Comparison of ENCODE assay signal across 8 cellular contexts in the genomic region with DNA sequence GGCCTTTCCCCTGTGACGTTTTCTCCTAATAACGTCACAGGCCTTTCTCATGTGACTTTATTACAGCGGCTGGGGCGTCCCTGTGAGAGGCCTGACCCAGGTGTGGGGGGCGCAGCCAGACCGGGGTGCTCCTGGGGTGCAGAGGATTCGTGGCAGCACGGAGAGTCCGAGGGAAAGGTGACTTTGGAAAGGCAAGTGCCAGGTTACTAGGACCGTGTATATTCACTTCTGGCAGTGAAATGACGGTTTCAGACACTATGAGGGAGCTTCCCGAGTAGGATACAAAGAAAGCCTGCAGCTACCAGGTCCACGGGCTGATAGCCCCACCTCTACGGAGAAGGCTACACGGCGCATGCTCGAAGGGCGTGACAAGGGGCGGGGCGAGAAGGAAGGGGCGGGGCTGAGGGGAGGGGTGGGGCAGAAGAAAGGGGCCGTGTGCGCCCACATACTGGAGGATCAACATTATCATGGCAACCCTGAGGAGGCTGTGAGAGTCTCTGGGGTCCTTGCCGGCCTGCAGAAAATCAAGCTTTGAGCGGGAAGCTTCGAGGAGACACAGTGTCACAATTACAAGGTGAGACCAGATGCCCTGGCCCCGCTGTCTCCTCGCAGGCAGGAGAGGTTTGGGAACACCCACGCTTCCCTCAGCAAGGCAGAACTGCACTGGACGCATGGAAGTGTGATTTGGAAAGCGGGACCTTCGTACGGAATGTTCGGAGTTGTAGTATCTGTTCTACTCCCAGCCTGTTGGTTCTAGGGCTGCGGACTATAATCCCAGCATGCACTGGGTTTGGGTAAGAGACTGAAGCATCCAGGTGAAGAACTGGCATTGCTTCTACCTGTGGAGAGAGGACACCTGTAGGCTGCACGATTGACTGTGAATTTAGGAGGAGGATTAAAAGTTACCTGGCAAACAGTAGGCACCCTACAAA. TPM values are rescaled to one million over a fixed set of nuclear protein-coding genes. Genes with fewer than 3 reads are reported as not detected.
A peak's percentile ranks its signal among the peaks of the same experiment; 100 is the strongest.
DNase-seq lines count a peak whose midpoint lies in the region; TF ChIP-seq lines count a peak whose summit lies in the region.

No MANE protein-coding gene starts in this region.

- H3K4me3 ChIP-seq in GM23248 (peak overlapping the region; percentile 72), stomach smooth muscle (ENCODE audit: low read length in 2 of 2) (peak overlapping the region; percentile 70 to 77)

- peak overlapping the region; percentile 95 for H2AFZ ChIP-seq in GM23248

- H3K4me3 Mint-ChIP-seq in Calu3 (ENCODE audit: low read depth, unreplicated experiment) (peak overlapping the region; percentile 69), nephron (peak overlapping the region; percentile 67 to 70 (median 69)), glutamatergic neuron (ENCODE audit: unreplicated experiment) (no peak overlapping the region)

- TF ChIP-seq CTCF in Calu3 (IDR thresholded peaks at IDR 0.05; ENCODE audit: unreplicated experiment) = no peak
- TF ChIP-seq CTCF in nephron (IDR thresholded peaks at IDR 0.05; ENCODE audit: unreplicated experiment in 3 of 3) = no peak
- no peak for TF ChIP-seq CTCF in glutamatergic neuron (IDR thresholded peaks at IDR 0.05; ENCODE audit: partially characterized antibody, unreplicated experiment)

- H3K36me3 ChIP-seq in GM23248 (ENCODE audit: low read depth) (no peaks in the 10 kb centered on the region), stomach smooth muscle (ENCODE audit: control insufficient read depth in 2 of 2, insufficient read depth in 2 of 2, low read length in 2 of 2) (no peaks in the 10 kb centered on the region)

- H3K79me2 ChIP-seq in GM23248 (ENCODE audit: insufficient read depth) = no peaks in the 10 kb centered on the region

- BruUV-seq in Calu3 (replicated peaks; lab: Mats Ljungman, UMichigan) = no TSS peak

- peak overlapping the region; percentile 62; the same call in 1 of the 2 replicates for H3K9ac ChIP-seq in GM23248
- H3K9ac ChIP-seq in stomach smooth muscle (ENCODE audit: low read length in 2 of 2) = peak overlapping the region in 1 of 2 donors; percentile 55

- no peaks in the 10 kb centered on the region for H3K36me3 Mint-ChIP-seq in Calu3 (ENCODE audit: insufficient read depth, unreplicated experiment)
- H3K36me3 Mint-ChIP-seq in nephron (ENCODE audit: low read depth) = no peaks in the 10 kb centered on the region
- no peaks in the 10 kb centered on the region for H3K36me3 Mint-ChIP-seq in glutamatergic neuron (ENCODE audit: unreplicated experiment)

- CTCF ChIA-PET in Calu3 (lab: Charles Lee) = no interaction called here

- intact Hi-C loops in Calu3 (cut with micrococcal nuclease; ENCODE audit: unreplicated experiment) = no loop called here

- H3K27me3 Mint-ChIP-seq in Calu3 (ENCODE audit: unreplicated experiment) (no peaks in the 10 kb centered on the region), nephron (ENCODE audit: low read depth) (no peaks in the 10 kb centered on the region), glutamatergic neuron (ENCODE audit: unreplicated experiment) (no peaks in the 10 kb centered on the region)

- peak overlapping the region; percentile 78 for H3K4me2 ChIP-seq in GM23248 (ENCODE audit: unreplicated experiment)

- no peaks in the 10 kb centered on the region for H3K9me2 ChIP-seq in GM23248 (ENCODE audit: insufficient read depth)

- no peak overlapping the region for H3K27ac ChIP-seq in GM23248
- H3K27ac ChIP-seq in stomach smooth muscle (ENCODE audit: low read length) = no peak overlapping the region

- H3K4me1 ChIP-seq in GM23248 (ENCODE audit: insufficient read depth) (no peaks in the 10 kb centered on the region), stomach smooth muscle (ENCODE audit: control insufficient read depth, insufficient read depth, low read length) (peaks cover 3% of the 10 kb centered on the region)

- no peaks in the 10 kb centered on the region for H3K27me3 ChIP-seq in GM23248 (replicated peaks; ENCODE audit: insufficient read depth)
- H3K27me3 ChIP-seq in stomach smooth muscle (ENCODE audit: control insufficient read depth in 1 of 2, insufficient read depth in 2 of 2, low read length in 2 of 2) = no peaks in the 10 kb centered on the region

- H3K27ac Mint-ChIP-seq in Calu3 (ENCODE audit: unreplicated experiment) (no peak overlapping the region), nephron (peak overlapping the region in 1 of 3 experiments; percentile 26), glutamatergic neuron (ENCODE audit: unreplicated experiment) (no peak overlapping the region)

- H3F3A ChIP-seq in GM23248 (ENCODE audit: insufficient read depth) = no peaks in the 10 kb centered on the region

- TF ChIP-seq POLR2A in erythroblast (IDR thresholded peaks at IDR 0.05; ENCODE audit: low read length) = no peak

- DNase-seq in Calu3 = peak; percentile 23
- DNase-seq in GM23248 = peak; percentile 66
- peak; percentile 17 for DNase-seq in NCI-H2196 (lab: John Stamatoyannopoulos, UW; ENCODE audit: unreplicated experiment)
- DNase-seq in activated CD8-positive, alpha-beta memory T cell treated with anti-CD3 and anti-CD28 coated beads, Interleukin-2, amount 50 U/mL, for 4 hours = peak; percentile 46
- DNase-seq in erythroblast (lab: John Stamatoyannopoulos, UW) = peak; percentile 50 to 54
- no peak for DNase-seq in glutamatergic neuron

- H3K4me1 Mint-ChIP-seq in Calu3 (ENCODE audit: low read depth, unreplicated experiment) (no peaks in the 10 kb centered on the region), nephron (no peaks in the 10 kb centered on the region), glutamatergic neuron (ENCODE audit: low read depth, unreplicated experiment) (no peaks in the 10 kb centered on the region)

- H3K9me3 ChIP-seq in GM23248 (ENCODE audit: low read depth) = no peaks in the 10 kb centered on the region
- no peaks in the 10 kb centered on the region for H3K9me3 ChIP-seq in stomach smooth muscle (ENCODE audit: control insufficient read depth in 2 of 2, low read length in 2 of 2)

- in situ Hi-C loops in GM23248 (cut with MboI) = no loop called here

- 45 to 51% methylated on average over 31 to 36 of the region's 36 CpGs for WGBS in GM23248 (ENCODE audit: low coverage in 1 of 2, low lambda C conversion rate in 2 of 2, missing lambda C conversion rate in 2 of 2), 2 experiments

- H3K9me3 Mint-ChIP-seq in Calu3 (ENCODE audit: low read depth, unreplicated experiment) (no peaks in the 10 kb centered on the region), nephron (no peaks in the 10 kb centered on the region), glutamatergic neuron (ENCODE audit: unreplicated experiment) (no peaks in the 10 kb centered on the region)

- H4K20me1 ChIP-seq in GM23248 (ENCODE audit: insufficient read depth) = no peaks in the 10 kb centered on the region

RNA-seq across cellular contexts. Expression of a gene that starts 54.4 kb away (rescaled TPM):
- 6.6 and 7.3 TPM in 2 replicates for total RNA-seq in Calu3 (2022)
- 6.4 and 9.1 TPM in 2 replicates for total RNA-seq in GM23248 (2014; rRNA removed; shearing (Covaris generic))
- polyA plus RNA-seq in GM23248 (2016; fragmentation: Nextera tagmentation; extraction: Ambion mirVana) = 4.0 and 4.7 TPM in 2 replicates
- 24.5 TPM for total RNA-seq in glutamatergic neuron (ENCODE audit: unreplicated experiment)
